11 cellular contexts compared by ENCODE assay signal in genomic region chr13:31930490-31930889, GRCh38.
DNase-seq lines count a peak whose midpoint lies in the region; ATAC-seq and TF ChIP-seq lines count a peak whose summit lies in the region.
"Had no signal": no experiment of that assay in that cellular context is flagged by ENCODE, and none has a peak within 500 bp of the region (broad histone marks: within the 10 kb centered on the region; RNA-seq: fewer than 3 reads in every experiment).

No MANE protein-coding gene starts in this region.

- H3K9me3 Mint-ChIP-seq in activated naive CD4-positive, alpha-beta T cell treated with anti-CD3 and anti-CD28 coated beads, Interleukin-2, amount 10 ng/mL, durations not matched to agents 7 days and 5 days: no peaks in the 10 kb centered on the region
- H3K9me3 Mint-ChIP-seq: activated naive CD4-positive, alpha-beta T cell treated with anti-CD3 and anti-CD28 coated beads, Interleukin-2, amount 50 U/mL, for 24 hours; CD4-positive, alpha-beta T cell had no signal

- ATAC-seq in GM19025 (IDR thresholded peaks at IDR 0.05; ENCODE audit: low read depth, unreplicated experiment) (peak; percentile 9), GM21619 (IDR thresholded peaks at IDR 0.05; ENCODE audit: unreplicated experiment) (peak; percentile 22), HG03103 (IDR thresholded peaks at IDR 0.05; ENCODE audit: low read depth, unreplicated experiment) (peak; percentile 18)

- H3K27ac Mint-ChIP-seq in activated naive CD4-positive, alpha-beta T cell treated with anti-CD3 and anti-CD28 coated beads, Interleukin-2, amount 10 ng/mL, durations not matched to agents 7 days and 5 days: no peak overlapping the region
- H3K27ac Mint-ChIP-seq: activated naive CD4-positive, alpha-beta T cell treated with anti-CD3 and anti-CD28 coated beads, Interleukin-2, amount 50 U/mL, for 24 hours; CD4-positive, alpha-beta T cell had no signal

- no peak for TF ChIP-seq CTCF in VCaP (conservative IDR thresholded peaks at IDR 0.05)

- H3K36me3 Mint-ChIP-seq in activated naive CD4-positive, alpha-beta T cell treated with anti-CD3 and anti-CD28 coated beads, Interleukin-2, amount 10 ng/mL, durations not matched to agents 7 days and 5 days: no peaks in the 10 kb centered on the region
- H3K36me3 Mint-ChIP-seq: activated naive CD4-positive, alpha-beta T cell treated with anti-CD3 and anti-CD28 coated beads, Interleukin-2, amount 50 U/mL, for 24 hours had no signal

- CTCF ChIA-PET in activated naive CD4-positive, alpha-beta T cell treated with anti-CD3 and anti-CD28 coated beads, Interleukin-2, amount 10 ng/mL, durations not matched to agents 7 days and 5 days (lab: Charles Lee): interaction anchor here (1.7 to 2.3 kb wide), 2 partner anchors 11 to 20 kb away, joined by 5 to 14 read pairs; no protein-coding TSS in a partner anchor

- DNase-seq in COR-L47 (lab: John Stamatoyannopoulos, UW): no peak
- no peak for DNase-seq in NCI-H345 treated with DMSO at 0.1 percent for 48 hours (lab: John Stamatoyannopoulos, UW; ENCODE audit: unreplicated experiment)
- DNase-seq in SKM-1 treated with dmso at 0.1 percent for 144 hours (lab: John Stamatoyannopoulos, UW; ENCODE audit: unreplicated experiment): no peak
- DNase-seq in activated naive CD4-positive, alpha-beta T cell treated with anti-CD3 and anti-CD28 coated beads, Interleukin-2, amount 10 ng/mL, durations not matched to agents 7 days and 5 days: no peak
- DNase-seq: CD4-positive, alpha-beta T cell; NCI-H774 had no signal

- H3K4me1 Mint-ChIP-seq in activated naive CD4-positive, alpha-beta T cell treated with anti-CD3 and anti-CD28 coated beads, Interleukin-2, amount 10 ng/mL, durations not matched to agents 7 days and 5 days: peaks cover 22% of the 10 kb centered on the region
- H3K4me1 Mint-ChIP-seq: activated naive CD4-positive, alpha-beta T cell treated with anti-CD3 and anti-CD28 coated beads, Interleukin-2, amount 50 U/mL, for 24 hours had no signal

- peak overlapping the region; percentile 23; the same call in 1 of the 2 replicates for H3K27ac ChIP-seq in VCaP

- H3K27me3 Mint-ChIP-seq in activated naive CD4-positive, alpha-beta T cell treated with anti-CD3 and anti-CD28 coated beads, Interleukin-2, amount 10 ng/mL, durations not matched to agents 7 days and 5 days: peaks cover 7% of the 10 kb centered on the region
- H3K27me3 Mint-ChIP-seq: CD4-positive, alpha-beta T cell had no signal

- no peak overlapping the region for H3K4me3 Mint-ChIP-seq in activated naive CD4-positive, alpha-beta T cell treated with anti-CD3 and anti-CD28 coated beads, Interleukin-2, amount 10 ng/mL, durations not matched to agents 7 days and 5 days
- H3K4me3 Mint-ChIP-seq: activated naive CD4-positive, alpha-beta T cell treated with anti-CD3 and anti-CD28 coated beads, Interleukin-2, amount 50 U/mL, for 24 hours; CD4-positive, alpha-beta T cell had no signal
